In the genomic region with DNA sequence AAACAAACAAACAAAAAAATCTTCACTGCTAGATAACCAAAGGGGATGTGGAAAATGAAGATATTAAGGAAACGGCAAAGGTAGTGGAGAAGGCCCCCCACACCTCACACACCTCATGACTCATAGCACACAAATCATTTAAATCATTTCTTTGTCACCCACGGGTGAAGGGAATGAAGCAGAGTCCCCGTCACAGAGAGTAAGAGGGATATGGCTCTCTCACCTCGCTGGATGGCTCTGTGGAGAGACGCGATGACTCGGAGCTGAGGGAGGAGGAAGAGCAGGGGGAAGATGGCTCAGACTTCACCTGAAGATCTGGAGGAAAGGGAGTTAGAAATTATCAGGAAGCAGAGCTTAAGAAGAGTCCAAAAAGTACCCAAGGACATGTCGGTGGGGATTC, we compare ENCODE assay signal across 8 cellular contexts. TPM values are rescaled to one million over a fixed set of nuclear protein-coding genes. Genes with fewer than 3 reads are reported as not detected.
DNase-seq lines count a peak whose midpoint lies in the region; ATAC-seq and TF ChIP-seq lines count a peak whose summit lies in the region.

No MANE protein-coding gene starts in this region.

- DNase-seq in GM12864 (ENCODE audit: low read depth) (no peak), T-cell (no peak), fibroblast of villous mesenchyme (ENCODE audit: low read depth) (no peak), skeletal muscle cell (ENCODE audit: low read depth) (no peak), DMS79 (lab: John Stamatoyannopoulos, UW) (no peak), GM03348 (ENCODE audit: low spot score) (no peak), NCI-H446 treated with DMSO at 0.1 percent for 48 hours (lab: John Stamatoyannopoulos, UW) (no peak)

- peak overlapping the region; percentile 99 for H3K4me3 Mint-ChIP-seq in T-cell

- no peak for TF ChIP-seq CTCF in GM12864 (IDR thresholded peaks at IDR 0.05; ENCODE audit: low read depth, low read length, missing control alignments)
- no peak for TF ChIP-seq CTCF in fibroblast of villous mesenchyme (IDR thresholded peaks at IDR 0.05; ENCODE audit: insufficient read depth, low read depth, low read length)

- H3K4me3 ChIP-seq in GM12864 (ENCODE audit: low read depth, low read length) = peak overlapping the region; percentile 99
- peak overlapping the region; percentile 100 for H3K4me3 ChIP-seq in fibroblast of villous mesenchyme (ENCODE audit: low read depth, low read length)
- H3K4me3 ChIP-seq in skeletal muscle cell (ENCODE audit: low read depth, low read length) = peak overlapping the region; percentile 100

- no peaks in the 10 kb centered on the region for H3K27me3 Mint-ChIP-seq in T-cell

- peaks cover 54 to 61% (median 61%) of the 10 kb centered on the region in 3 donors for H3K4me1 Mint-ChIP-seq in T-cell

- CTCF ChIA-PET in T-cell (lab: Charles Lee) = interaction anchor here in 1 of 2 donors (1.5 kb wide), 1 partner anchor 69 kb away, joined by 5 read pairs; no protein-coding TSS in a partner anchor

- peak overlapping the region; percentile 77 to 95 for H3K27ac Mint-ChIP-seq in T-cell

- H3K36me3 Mint-ChIP-seq in T-cell = peaks cover 30% of the 10 kb centered on the region

- ATAC-seq in T-cell (replicated peaks in 1 of 4) = no peak
- ATAC-seq in GM19455 (IDR thresholded peaks at IDR 0.05; ENCODE audit: unreplicated experiment) = no peak

- POLR2A ChIA-PET in T-cell (lab: Charles Lee) = no interaction called here

- H3K9me3 Mint-ChIP-seq in T-cell = no peaks in the 10 kb centered on the region

RNA-seq across cellular contexts. Expression of a gene that starts 1.2 kb away (rescaled TPM):
- 100 to 1,000 TPM; 106 to 151 (median 145) TPM for total RNA-seq in T-cell
- total RNA-seq in fibroblast of villous mesenchyme = 17.3 and 22.9 TPM in 2 replicates

RNA-seq across cellular contexts. Expression of a gene that starts 3.2 kb away (rescaled TPM):
- total RNA-seq in T-cell (1 to 10 TPM in 4 of 5 donors, under 1 TPM in 1; 0.83 to 3.7 (median 1.5) TPM), fibroblast of villous mesenchyme (6.4 and 6.9 TPM in 2 replicates)

RNA-seq across cellular contexts. Expression of a gene that starts 17.7 kb away (rescaled TPM):
- total RNA-seq in T-cell = 10 to 100 TPM in 4 of 5 donors, 1 to 10 TPM in 1; 8.0 to 20.9 (median 15.4) TPM
- 4.8 and 17.7 TPM in 2 replicates for total RNA-seq in fibroblast of villous mesenchyme

RNA-seq across cellular contexts. Expression of a gene that starts 24.9 kb away (rescaled TPM):
- total RNA-seq in T-cell = 1 to 10 TPM; 1.7 to 3.3 (median 2.3) TPM
- under 0.01 and 0.32 TPM in 2 replicates for total RNA-seq in fibroblast of villous mesenchyme

RNA-seq across cellular contexts. Expression of a gene that starts 27.1 kb away (rescaled TPM):
- total RNA-seq in T-cell (10 to 100 TPM; 11.2 to 25.6 (median 19.3) TPM), fibroblast of villous mesenchyme (14.8 and 22.9 TPM in 2 replicates)
